Comparison of ENCODE assay signal across 8 cellular contexts in genomic region chr6:43687079-43687436, GRCh38. TPM values are rescaled to one million over a fixed set of nuclear protein-coding genes. Genes with fewer than 3 reads are reported as not detected.
DNase-seq lines count a peak whose midpoint lies in the region; ATAC-seq and TF ChIP-seq lines count a peak whose summit lies in the region.

No MANE protein-coding gene starts in this region.

- no peaks in the 10 kb centered on the region for H3K27me3 Mint-ChIP-seq in activated CD8-positive, alpha-beta T cell treated with anti-CD3 and anti-CD28 coated beads for 36 hours

- intact Hi-C loops in activated CD8-positive, alpha-beta T cell treated with anti-CD3 and anti-CD28 coated beads for 36 hours (cut with micrococcal nuclease) = no loop called here

- peak overlapping the region; percentile 70 for H3K4me3 ChIP-seq in HAP-1
- peak overlapping the region; percentile 79 for H3K4me3 ChIP-seq in iPS-15b (ENCODE audit: low read depth, low read length)
- peak overlapping the region; percentile 86 for H3K4me3 ChIP-seq in smooth muscle cell

- H3K27me3 ChIP-seq in HAP-1 (ENCODE audit: low read depth) (no peaks in the 10 kb centered on the region), iPS-15b (ENCODE audit: control insufficient read depth, insufficient read depth, low read length) (no peaks in the 10 kb centered on the region), smooth muscle cell (ENCODE audit: low read depth) (no peaks in the 10 kb centered on the region)

- H3K4me1 Mint-ChIP-seq in activated CD8-positive, alpha-beta T cell treated with anti-CD3 and anti-CD28 coated beads for 36 hours (ENCODE audit: low read depth) = peaks cover 45% of the 10 kb centered on the region

- peaks cover 17% of the 10 kb centered on the region for H3K4me1 ChIP-seq in HAP-1
- H3K4me1 ChIP-seq in iPS-15b (ENCODE audit: control insufficient read depth, insufficient read depth, low read length) = no peaks in the 10 kb centered on the region
- H3K4me1 ChIP-seq in smooth muscle cell (ENCODE audit: low read depth) = peaks cover 13% of the 10 kb centered on the region

- in situ Hi-C loops in HAP-1 (cut with MboI; ENCODE audit: low sequenced_read_pairs) = no loop called here

- H3K4me2 ChIP-seq in smooth muscle cell = peak overlapping the region; percentile 93

- H3K36me3 ChIP-seq in HAP-1 (replicated peaks) (no peaks in the 10 kb centered on the region), iPS-15b (ENCODE audit: control insufficient read depth, insufficient read depth, low read length) (no peaks in the 10 kb centered on the region), smooth muscle cell (ENCODE audit: low read depth) (no peaks in the 10 kb centered on the region)

- H3K9ac ChIP-seq in iPS-15b (ENCODE audit: low read depth, low read length) = peak overlapping the region; percentile 91
- peak overlapping the region; percentile 87 for H3K9ac ChIP-seq in smooth muscle cell (ENCODE audit: low read depth)

- CTCF ChIA-PET in activated CD8-positive, alpha-beta T cell treated with anti-CD3 and anti-CD28 coated beads for 36 hours (lab: Charles Lee) = interaction anchor here (0.6 to 5.9 kb wide), 4 partner anchors 9 to 611 kb away, joined by 3 to 68 read pairs (median 8); partner anchors contain the start of gene VEGFA

- no peaks in the 10 kb centered on the region; the same call in 1 of the 2 replicates for H3K9me3 ChIP-seq in HAP-1
- H3K9me3 ChIP-seq in iPS-15b (ENCODE audit: control insufficient read depth, insufficient read depth, low read length) = no peaks in the 10 kb centered on the region
- no peaks in the 10 kb centered on the region for H3K9me3 ChIP-seq in smooth muscle cell (replicated peaks; ENCODE audit: low read depth)

- no peak for TF ChIP-seq CTCF in activated CD8-positive, alpha-beta T cell treated with anti-CD3 and anti-CD28 coated beads for 36 hours (IDR thresholded peaks at IDR 0.05)
- no peak for TF ChIP-seq CTCF in smooth muscle cell (IDR thresholded peaks at IDR 0.05; ENCODE audit: borderline replicate concordance, insufficient read depth, poor library complexity, severe bottlenecking)

- peak overlapping the region; percentile 65 for H2AFZ ChIP-seq in smooth muscle cell (ENCODE audit: low read depth)

- no peaks in the 10 kb centered on the region for H3K9me3 Mint-ChIP-seq in activated CD8-positive, alpha-beta T cell treated with anti-CD3 and anti-CD28 coated beads for 36 hours

- peak overlapping the region; percentile 90 for H3K4me3 Mint-ChIP-seq in activated CD8-positive, alpha-beta T cell treated with anti-CD3 and anti-CD28 coated beads for 36 hours

- peak overlapping the region; percentile 93 for H3K27ac Mint-ChIP-seq in activated CD8-positive, alpha-beta T cell treated with anti-CD3 and anti-CD28 coated beads for 36 hours

- H4K20me1 ChIP-seq in smooth muscle cell (ENCODE audit: low read depth) = peaks cover 40% of the 10 kb centered on the region

- peak overlapping the region; percentile 79 for H3K27ac ChIP-seq in smooth muscle cell (ENCODE audit: low read depth)

- peaks cover 10% of the 10 kb centered on the region for H3K36me3 Mint-ChIP-seq in activated CD8-positive, alpha-beta T cell treated with anti-CD3 and anti-CD28 coated beads for 36 hours (ENCODE audit: low read depth)

- H3F3A ChIP-seq in smooth muscle cell (ENCODE audit: low read depth) = no peaks in the 10 kb centered on the region

- ATAC-seq in activated CD8-positive, alpha-beta T cell treated with anti-CD3 and anti-CD28 coated beads for 36 hours = peak; percentile 3
- ATAC-seq in HG02610 (IDR thresholded peaks at IDR 0.05; ENCODE audit: unreplicated experiment) = no peak

- DNase-seq in HAP-1 (ENCODE audit: low spot score in 2 of 2) (no peak), smooth muscle cell (lab: John Stamatoyannopoulos, UW; ENCODE audit: unreplicated experiment) (no peak), NCI-H1930 (lab: John Stamatoyannopoulos, UW) (no peak), iPS-NIHi11 (ENCODE audit: low spot score) (no peak), globus pallidus (ENCODE audit: low spot score) (no peak)
- no peak for DNase-seq in activated CD8-positive, alpha-beta T cell treated with anti-CD3 and anti-CD28 coated beads for 36 hours

- POLR2A ChIA-PET in activated CD8-positive, alpha-beta T cell treated with anti-CD3 and anti-CD28 coated beads for 36 hours (lab: Charles Lee) = interaction anchor here (0.9 to 1.3 kb wide), 3 partner anchors 13 to 20 kb away, joined by 3 to 5 read pairs (median 4); no protein-coding TSS in a partner anchor

- H3K79me2 ChIP-seq in smooth muscle cell (ENCODE audit: low read depth) = peaks cover 54% of the 10 kb centered on the region

- WGBS in smooth muscle cell (ENCODE audit: low lambda C conversion rate) = 7% methylated on average over 10 of the region's 10 CpGs

RNA-seq across cellular contexts. Expression of gene MRPS18A, which starts 0.5 kb away (rescaled TPM):
- total RNA-seq in activated CD8-positive, alpha-beta T cell treated with anti-CD3 and anti-CD28 coated beads for 36 hours = 10 to 100 TPM; 45.4 to 52.9 TPM
- 30.9 and 40.4 TPM in 2 replicates for total RNA-seq in smooth muscle cell
- 59.9 and 73.7 TPM in 2 replicates for polyA plus RNA-seq in smooth muscle cell

RNA-seq across cellular contexts. Expression of gene RSPH9, which starts 42.2 kb away (rescaled TPM):
- under 1 TPM in 1 of 2 experiments, not detected in 1; 0.11 TPM for total RNA-seq in activated CD8-positive, alpha-beta T cell treated with anti-CD3 and anti-CD28 coated beads for 36 hours
- 0.76 and 1.9 TPM in 2 replicates for total RNA-seq in smooth muscle cell
- polyA plus RNA-seq in smooth muscle cell = 2.5 and 3.4 TPM in 2 replicates

RNA-seq across cellular contexts. Expression of gene MAD2L1BP, which starts 51.4 kb away (rescaled TPM):
- 10 to 100 TPM; 29.0 to 31.7 TPM for total RNA-seq in activated CD8-positive, alpha-beta T cell treated with anti-CD3 and anti-CD28 coated beads for 36 hours
- total RNA-seq in smooth muscle cell = 50.3 and 53.1 TPM in 2 replicates
- polyA plus RNA-seq in smooth muscle cell = 40.3 and 42.0 TPM in 2 replicates

RNA-seq across cellular contexts. Expression of gene GTPBP2, which starts 58.0 kb away (rescaled TPM):
- 10 to 100 TPM; 46.2 to 55.3 TPM for total RNA-seq in activated CD8-positive, alpha-beta T cell treated with anti-CD3 and anti-CD28 coated beads for 36 hours
- total RNA-seq in smooth muscle cell = 53.7 and 56.0 TPM in 2 replicates
- 18.3 and 23.4 TPM in 2 replicates for polyA plus RNA-seq in smooth muscle cell
